Comparison of ENCODE assay signal across 11 cellular contexts in the genomic region with DNA sequence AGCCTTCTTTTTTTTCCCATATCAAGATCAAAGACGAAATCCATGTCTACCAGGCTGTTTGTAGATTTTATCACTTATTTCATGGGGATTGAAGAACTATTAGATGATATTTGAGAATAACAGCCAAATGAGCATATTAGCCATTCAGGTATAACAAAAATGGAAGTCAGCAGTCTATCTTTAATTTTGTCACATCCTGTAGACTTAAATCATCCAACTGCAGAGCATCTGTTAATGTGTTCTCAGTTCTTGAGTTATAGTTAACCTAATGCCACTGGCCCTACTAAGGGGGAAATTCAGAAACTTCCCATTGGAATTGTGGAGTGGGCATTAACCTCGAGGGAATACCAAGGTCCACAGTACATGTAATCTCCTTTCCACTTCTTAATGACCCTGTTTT.
"Had no signal": no experiment of that assay in that cellular context is flagged by ENCODE, and none has a peak within 500 bp of the region (broad histone marks: within the 10 kb centered on the region; RNA-seq: fewer than 3 reads in every experiment).

No MANE protein-coding gene starts in this region.

- H3K4me3 Mint-ChIP-seq: GM23338, H9, HFFc6 had no signal

- H3K36me3 ChIP-seq: HAP-1 had no signal

- H3K4me1 ChIP-seq: HAP-1 had no signal

- H3K9ac ChIP-seq: GM23248 had no signal

- H3K9me3 ChIP-seq: HAP-1 had no signal

- H3K4me1 Mint-ChIP-seq: GM23338, H9 had no signal

- H3K27ac Mint-ChIP-seq: GM23338, H9, HFFc6 had no signal

- ATAC-seq: GM23338, HCT116 had no signal

- DNase-seq: GM23248, GOT3, H7, H9, HCEC 1CT, HFFc6 had no signal

- H3K4me3 ChIP-seq: GM23248, GM23338, HAP-1 had no signal

- H3K27ac ChIP-seq: GM23248 had no signal

- FAIRE-seq: H1, H54 had no signal

- H3K4me2 ChIP-seq: GM23338 had no signal

- H2AFZ ChIP-seq: GM23248, GM23338 had no signal
